In the genomic region with DNA sequence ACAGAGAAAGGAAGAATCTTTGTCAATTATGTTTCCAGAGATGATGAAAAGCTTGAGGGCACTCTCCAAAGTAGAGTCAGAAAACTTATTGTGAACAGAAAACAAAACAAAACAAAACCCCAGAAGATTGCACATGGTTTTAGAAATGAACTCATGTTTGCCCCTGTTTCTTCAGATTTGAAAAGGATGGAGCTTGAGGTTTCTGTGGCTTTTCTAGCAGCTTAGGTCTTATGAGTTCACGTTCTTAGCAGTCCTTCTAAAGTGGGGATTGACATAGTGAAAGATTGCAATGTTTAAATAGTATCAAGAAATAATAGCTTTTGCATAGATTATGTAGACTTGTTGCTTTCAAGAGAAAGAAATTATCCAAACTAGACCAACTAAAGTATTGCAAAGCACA, we compare ENCODE assay signal across 21 cellular contexts.
"Had no signal": no experiment of that assay in that cellular context is flagged by ENCODE, and none has a peak within 500 bp of the region (broad histone marks: within the 10 kb centered on the region; RNA-seq: fewer than 3 reads in every experiment).

No MANE protein-coding gene starts in this region.

- H3K4me3 ChIP-seq: adrenal gland, cardiac muscle cell had no signal

- H3K9me3 ChIP-seq: adrenal gland had no signal

- DNase-seq: activated B cell treated with CpG ODN at 0.5 μM for 24 hours; activated CD4-positive, alpha-beta memory T cell treated with anti-CD3 and anti-CD28 coated beads, Interleukin-2, amount 10 ng/mL, durations not matched to agents 7 days and 5 days; activated CD4-positive, alpha-beta T cell treated with anti-CD3 and anti-CD28 coated beads for 1 hour; activated CD4-positive, alpha-beta T cell treated with anti-CD3 and anti-CD28 coated beads, Interleukin-2, amount 50 U/mL, for 1 hour; activated naive CD4-positive, alpha-beta T cell treated with anti-CD3 and anti-CD28 coated beads, Interleukin-2, amount 50 U/mL, for 16 hours; activated naive CD8-positive, alpha-beta T cell treated with anti-CD3 and anti-CD28 coated beads, Interleukin-2, amount 10 ng/mL, durations not matched to agents 7 days and 5 days; activated T-cell treated with anti-CD3 and anti-CD28 coated beads for 4 hours; adrenal gland; anterior cingulate cortex; brain microvascular endothelial cell; Karpas-422; NCI-H1092 treated with DMSO at 0.1 percent for 48 hours; NCI-H1417 treated with DMSO at 0.1 percent for 48 hours; NCI-H1694; NCI-H2029; NCI-H510A treated with DMSO at 0.1 percent for 48 hours; PC-3; SIG-M5; T-helper 17 cell; T1000 had no signal

- ATAC-seq: PC-3, T-helper 17 cell had no signal

- H3K36me3 ChIP-seq: adrenal gland, brain microvascular endothelial cell, cardiac muscle cell had no signal

- H3K4me1 ChIP-seq: adrenal gland had no signal

- H3K27ac ChIP-seq: adrenal gland, brain microvascular endothelial cell, cardiac muscle cell had no signal

- H3K27me3 ChIP-seq: adrenal gland, brain microvascular endothelial cell had no signal
